ENCODE assay signal across 15 cellular contexts in the genomic region with DNA sequence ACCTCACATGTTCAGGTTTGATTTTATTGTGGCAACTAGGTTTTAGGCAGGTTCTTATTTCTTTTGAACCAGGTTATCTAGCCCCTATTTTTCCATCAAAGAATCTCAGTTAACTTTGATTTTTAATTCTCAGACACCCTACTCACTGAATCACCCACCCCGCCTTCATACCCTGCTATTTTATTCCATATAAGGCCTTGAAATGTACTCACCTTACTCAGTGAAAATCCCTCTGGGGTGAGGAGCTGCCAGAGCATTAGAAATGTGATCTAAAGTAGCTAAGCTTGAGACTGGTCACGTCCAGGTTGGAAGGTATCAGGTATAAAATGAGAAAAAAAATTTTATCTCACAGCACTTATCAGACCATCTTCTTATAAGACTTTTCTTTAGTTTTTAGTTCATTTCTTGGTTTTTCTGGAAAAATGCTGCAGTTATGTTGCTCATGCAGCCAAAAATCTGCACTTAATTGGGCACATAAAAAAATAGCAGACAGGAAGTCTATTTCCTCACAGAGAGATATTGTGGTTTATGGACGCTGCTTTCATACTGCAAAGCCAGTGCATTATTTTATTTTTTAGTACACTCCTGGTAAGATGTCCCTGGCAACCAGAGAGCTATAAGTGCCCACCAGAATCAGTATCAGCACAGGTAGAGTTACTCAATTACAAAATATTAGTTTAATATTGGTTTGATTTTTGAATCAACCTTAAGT.
DNase-seq lines count a peak whose midpoint lies in the region; ATAC-seq and TF ChIP-seq lines count a peak whose summit lies in the region.
"Had no signal": no experiment of that assay in that cellular context is flagged by ENCODE, and none has a peak within 500 bp of the region (broad histone marks: within the 10 kb centered on the region; RNA-seq: fewer than 3 reads in every experiment).

No MANE protein-coding gene starts in this region.

- no peaks in the 10 kb centered on the region; the same call in 1 of the 2 replicates for H3K27me3 ChIP-seq in DOHH2 (ENCODE audit: control insufficient read depth, low read length)
- H3K27me3 ChIP-seq: ovary had no signal

- H3K4me3 ChIP-seq in DOHH2 (ENCODE audit: low read length) = no peak overlapping the region
- H3K4me3 ChIP-seq in cardiac fibroblast (replicated peaks in 1 of 2; ENCODE audit: low read depth in 2 of 2, low read length in 2 of 2) = no peak overlapping the region
- H3K4me3 ChIP-seq: ovary, skin epidermis had no signal

- H3K36me3 ChIP-seq in DOHH2 (ENCODE audit: control insufficient read depth, low read length) = no peaks in the 10 kb centered on the region
- H3K36me3 ChIP-seq: ovary had no signal

- TF ChIP-seq CTCF in DOHH2 (IDR thresholded peaks at IDR 0.05; ENCODE audit: low read depth, low read length, poor library complexity, severe bottlenecking) (no peak), cardiac fibroblast (IDR thresholded peaks at IDR 0.05; ENCODE audit: low read depth, low read length) (no peak), GM20000 (IDR thresholded peaks at IDR 0.05; ENCODE audit: extremely low read depth, missing control alignments) (no peak)

- no peak overlapping the region for H3K27ac ChIP-seq in DOHH2 (ENCODE audit: low read depth, low read length)
- H3K27ac ChIP-seq: ovary had no signal

- no peaks in the 10 kb centered on the region for H3K9me2 ChIP-seq in DOHH2 (replicated peaks; ENCODE audit: control insufficient read depth, low read length)

- ATAC-seq in GM19035 (IDR thresholded peaks at IDR 0.05; ENCODE audit: unreplicated experiment) = no peak
- ATAC-seq: activated CD8-positive, alpha-beta memory T cell treated with anti-CD3 and anti-CD28 coated beads, Interleukin-2, amount 10 ng/mL, durations not matched to agents 7 days and 5 days had no signal

- H4K20me1 ChIP-seq in DOHH2 (ENCODE audit: control insufficient read depth, insufficient read depth, low read depth, low read length) = no peaks in the 10 kb centered on the region

- H3K4me2 ChIP-seq in DOHH2 (ENCODE audit: low read length) = peak overlapping the region; percentile 47; the same call in 1 of the 2 replicates

- H3K79me2 ChIP-seq in DOHH2 (ENCODE audit: control insufficient read depth, low read length) = no peaks in the 10 kb centered on the region

- H3K9me3 ChIP-seq in DOHH2 (ENCODE audit: control insufficient read depth, insufficient read depth, low read length) = no peaks in the 10 kb centered on the region
- H3K9me3 ChIP-seq: ovary had no signal

- no peaks in the 10 kb centered on the region for H3F3A ChIP-seq in DOHH2 (ENCODE audit: control insufficient read depth, insufficient read depth)

- peaks cover 17% of the 10 kb centered on the region for H3K4me1 ChIP-seq in DOHH2 (ENCODE audit: control insufficient read depth, low read length)

- DNase-seq in NCI-H2171 treated with DMSO at 0.1 percent for 48 hours (lab: John Stamatoyannopoulos, UW) = peak; percentile 74
- peak; percentile 28 to 39 for DNase-seq in cardiac fibroblast (ENCODE audit: low read depth in 2 of 2)
- DNase-seq in lung microvascular endothelial cell (ENCODE audit: low read depth in 2 of 2) = peak; percentile 23 to 26
- DNase-seq in dedifferentiated amniotic fluid mesenchymal stem cell (ENCODE audit: extremely low spot score) = no peak
- no peak for DNase-seq in midbrain (lab: John Stamatoyannopoulos, UW)
- DNase-seq in GM20000 (ENCODE audit: low spot score) = no peak
- DNase-seq: activated CD4-positive, alpha-beta T cell treated with anti-CD3 and anti-CD28 coated beads for 1 hour; activated CD8-positive, alpha-beta memory T cell treated with anti-CD3 and anti-CD28 coated beads, Interleukin-2, amount 10 ng/mL, durations not matched to agents 7 days and 5 days; ovary; SHP77 treated with DMSO at 0.1 percent for 48 hours; stimulated activated CD4-positive, alpha-beta T cell treated with anti-CD3 and anti-CD28 coated beads, Interleukin-4, amount 100 ng/mL, for 4 hours; stimulated activated CD8-positive, alpha-beta memory T cell treated with anti-CD3 and anti-CD28 coated beads, Interleukin-4, amount 100 ng/mL, for 48 hours had no signal

Comparison
In these comparisons a context has a peak if more than half of its experiments do, and no peak if none do; other contexts are left out.
1. DNase-seq: peak in NCI-H2171 treated with DMSO at 0.1 percent for 48 hours (single experiment), cardiac fibroblast (2 of 2) and lung microvascular endothelial cell (2 of 2); none in dedifferentiated amniotic fluid mesenchymal stem cell (single experiment), midbrain (single experiment) and GM20000 (single experiment).